In genomic region chr3:108319428-108320053, GRCh38 we compare ENCODE assay signal across 16 cellular contexts. TPM values are rescaled to one million over a fixed set of nuclear protein-coding genes. Genes with fewer than 3 reads are reported as not detected.
A peak's percentile ranks its signal among the peaks of the same experiment; 100 is the strongest.
DNase-seq lines count a peak whose midpoint lies in the region; FAIRE-seq and TF ChIP-seq lines count a peak whose summit lies in the region.
"Had no signal": no experiment of that assay in that cellular context is flagged by ENCODE, and none has a peak within 500 bp of the region (broad histone marks: within the 10 kb centered on the region; RNA-seq: fewer than 3 reads in every experiment).

No MANE protein-coding gene starts in this region.

- H3K9me3 ChIP-seq in small intestine (ENCODE audit: control insufficient read depth, low read depth) = no peaks in the 10 kb centered on the region
- H3K9me3 ChIP-seq: BLaER1 had no signal

- H3K27ac ChIP-seq in small intestine (ENCODE audit: low read depth in 1 of 2, low read length in 1 of 2) = no peak overlapping the region
- H3K27ac ChIP-seq: BLaER1, parathyroid adenoma had no signal

- no peak overlapping the region for H3K4me3 ChIP-seq in small intestine (ENCODE audit: low read depth in 1 of 2, low read length in 2 of 2)
- H3K4me3 ChIP-seq: BLaER1 had no signal

- DNase-seq in GM04504 (ENCODE audit: low read depth) (peak; percentile 21), NCI-H187 (lab: John Stamatoyannopoulos, UW) (peak; percentile 46 to 75), T47D (ENCODE audit: low read depth in 1 of 2, low spot score in 1 of 2) (peak; percentile 4 to 89), small intestine (peak; percentile 27), NCI-H446 treated with DMSO at 0.1 percent for 48 hours (lab: John Stamatoyannopoulos, UW) (no peak), erythroblast (lab: John Stamatoyannopoulos, UW) (no peak), HuH-7 (ENCODE audit: low spot score) (no peak)
- DNase-seq: activated CD8-positive, alpha-beta memory T cell treated with anti-CD3 and anti-CD28 coated beads, Interleukin-2, amount 50 U/mL, for 4 hours; activated naive CD4-positive, alpha-beta T cell treated with Interleukin-2 at 50 U/mL for 16 hours; DND-41; hippocampal formation; NCI-H2227 treated with DMSO at 0.1 percent for 48 hours; Right ventricle myocardium superior; stimulated activated CD4-positive, alpha-beta T cell treated with anti-CD3 and anti-CD28 coated beads, Interleukin-12 subunit alpha, Interleukin-12 subunit beta, amount 100 ng/mL, for 4 hours had no signal

- no peaks in the 10 kb centered on the region for H3K36me3 ChIP-seq in small intestine (ENCODE audit: control insufficient read depth in 2 of 2, insufficient read depth in 2 of 2, low read length in 2 of 2)
- H3K36me3 ChIP-seq: BLaER1 had no signal

- no peaks in the 10 kb centered on the region for H3K4me1 ChIP-seq in small intestine (ENCODE audit: control insufficient read depth in 2 of 2, insufficient read depth in 1 of 2, low read depth in 1 of 2, low read length in 1 of 2)
- H3K4me1 ChIP-seq: BLaER1, parathyroid adenoma had no signal

- FAIRE-seq in small intestine (lab: Jason Lieb, UNC) = no peak

- H3K27me3 ChIP-seq in small intestine (ENCODE audit: control insufficient read depth in 2 of 2, insufficient read depth in 2 of 2, low read length in 2 of 2) = no peaks in the 10 kb centered on the region
- H3K27me3 ChIP-seq: BLaER1 had no signal

- WGBS in small intestine, 3 donors = 55 to 69% (median 66%) methylated on average over 6 of the region's 6 CpGs

- in situ Hi-C loops in T47D (cut with HindIII; ENCODE audit: low pct_unique_long_range_greater_than_20kb, low sequenced_read_pairs) = no loop called here

- no peak for TF ChIP-seq POLR2A in erythroblast (IDR thresholded peaks at IDR 0.05; ENCODE audit: low read length)

RNA-seq across cellular contexts. Expression of gene HHLA2, which starts 23.2 kb away (rescaled TPM):
- 100 to 1,000 TPM in 1 of 3 donors, 10 to 100 TPM in 2; 20.5 to 103 (median 79.2) TPM for polyA plus RNA-seq in small intestine

Comparison
In these comparisons a context has a peak if more than half of its experiments do, and no peak if none do; other contexts are left out.
1. DNase-seq: peak in GM04504 (single experiment), NCI-H187 (2 of 2), T47D (2 of 2) and small intestine (single experiment); none in NCI-H446 treated with DMSO at 0.1 percent for 48 hours (single experiment), erythroblast (0 of 2) and HuH-7 (single experiment).